14 cellular contexts compared by ENCODE assay signal in the genomic region with DNA sequence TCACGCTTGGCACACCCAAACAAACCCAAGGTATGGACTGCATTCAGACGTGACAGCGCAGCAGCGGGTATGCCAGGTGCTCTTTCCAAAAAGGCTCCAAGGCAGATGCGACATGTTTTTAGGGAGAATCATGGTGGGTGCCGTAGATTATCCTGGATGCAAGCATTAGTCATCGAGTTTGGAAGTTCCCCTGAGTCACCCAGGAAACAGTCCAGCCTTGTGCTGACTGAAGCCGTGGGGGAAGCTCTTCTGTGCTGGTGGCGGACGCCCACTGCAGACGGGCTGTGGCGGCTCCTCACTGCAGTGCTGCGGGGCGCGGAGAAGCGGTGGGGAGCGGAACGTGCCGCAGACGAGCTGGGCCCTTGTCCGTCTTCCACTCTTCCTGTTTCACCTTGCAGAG. TPM values are rescaled to one million over a fixed set of nuclear protein-coding genes. Genes with fewer than 3 reads are reported as not detected.
DNase-seq lines count a peak whose midpoint lies in the region; ATAC-seq, FAIRE-seq and TF ChIP-seq lines count a peak whose summit lies in the region.
"Had no signal": no experiment of that assay in that cellular context is flagged by ENCODE, and none has a peak within 500 bp of the region (broad histone marks: within the 10 kb centered on the region; RNA-seq: fewer than 3 reads in every experiment).

No MANE protein-coding gene starts in this region.

- intact Hi-C loops in A673 (cut with micrococcal nuclease; ENCODE audit: unreplicated experiment), result no loop called here

- peak; percentile 58 for FAIRE-seq in HTR-8/SVneo (lab: Jason Lieb, UNC)
- FAIRE-seq: G401.6 had no signal

- no peaks in the 10 kb centered on the region for H3K9me3 ChIP-seq in A673 (ENCODE audit: low read depth, low read length, poor library complexity, severe bottlenecking)
- H3K9me3 ChIP-seq: BE2C, vagina had no signal

- no peaks in the 10 kb centered on the region for H3K27me3 ChIP-seq in A673 (replicated peaks; ENCODE audit: insufficient read depth, low read depth, low read length, poor library complexity)
- H3K27me3 ChIP-seq: BE2C, vagina had no signal

- no peaks in the 10 kb centered on the region for H3K4me1 ChIP-seq in A673 (ENCODE audit: insufficient read depth, low read length, poor library complexity, severe bottlenecking)
- H3K4me1 ChIP-seq: BE2C had no signal

- ATAC-seq in GM21515 (IDR thresholded peaks at IDR 0.05; ENCODE audit: unreplicated experiment), result no peak
- ATAC-seq in GM18861 (IDR thresholded peaks at IDR 0.05; ENCODE audit: unreplicated experiment), result no peak

- POLR2A ChIA-PET in A673 (lab: Charles Lee; ENCODE audit: low non-redundant PET), result no interaction called here

- H3K36me3 ChIP-seq in A673 (ENCODE audit: insufficient read depth, low read length, poor library complexity, severe bottlenecking), result peaks cover 91% of the 10 kb centered on the region

- TF ChIP-seq CTCF in A673 (conservative IDR thresholded peaks at IDR 0.05; ENCODE audit: low read depth, low read length), result no peak

- CTCF ChIA-PET in A673 (lab: Charles Lee), result interaction anchor here (2.3 kb wide), 1 partner anchor 14 kb away, joined by 10 read pairs; the partner anchor contains the start of gene MAPK8IP3

- H3K4me3 ChIP-seq in A673 (ENCODE audit: low read depth, low read length, poor library complexity, severe bottlenecking), result no peak overlapping the region
- H3K4me3 ChIP-seq: vagina had no signal

- BruUV-seq in A673 (replicated peaks; lab: Mats Ljungman, UMichigan), result no TSS peak

- DNase-seq in A673 (ENCODE audit: low spot score) (peak; percentile 35), HTR-8/SVneo (ENCODE audit: insufficient read length, low spot score) (peak; percentile 67), astrocyte of the hippocampus (ENCODE audit: low read depth, low spot score) (peak; percentile 86), hepatic stellate cell (ENCODE audit: low spot score) (peak; percentile 69), MV-4-11 (lab: John Stamatoyannopoulos, UW) (no peak), T-helper 2 cell (no peak)
- DNase-seq: activated B cell treated with CpG ODN at 0.5 μM for 24 hours; activated T-cell treated with anti-CD3 and anti-CD28 coated beads, Interleukin-2, amount 50 U/mL, for 24 hours; BE2C had no signal

- no peak overlapping the region for H3K27ac ChIP-seq in A673 (ENCODE audit: low read depth, low read length, poor library complexity, severe bottlenecking)
- H3K27ac ChIP-seq: HL-60, vagina had no signal

RNA-seq across cellular contexts. Expression of gene JPT2, which starts 13.9 kb away (rescaled TPM):
- 197 and 200 TPM in 2 replicates for total RNA-seq in A673 (2021)

RNA-seq across cellular contexts. Expression of gene MAPK8IP3, which starts 14.0 kb away (rescaled TPM):
- 66.9 and 69.2 TPM in 2 replicates for total RNA-seq in A673 (2021)

Comparison
In these comparisons a context has a peak if more than half of its experiments do, and no peak if none do; other contexts are left out.
1. DNase-seq: peak in A673 (single experiment), HTR-8/SVneo (single experiment), astrocyte of the hippocampus (single experiment) and hepatic stellate cell (single experiment); none in MV-4-11 (single experiment) and T-helper 2 cell (0 of 5).